In genomic region chr16:54160252-54160860, GRCh38 we compare ENCODE assay signal across 34 cellular contexts.
"Had no signal": no experiment of that assay in that cellular context is flagged by ENCODE, and none has a peak within 500 bp of the region (broad histone marks: within the 10 kb centered on the region; RNA-seq: fewer than 3 reads in every experiment).

No MANE protein-coding gene starts in this region.

- H3K9ac ChIP-seq: KMS-11 had no signal

- H3K27me3 ChIP-seq: MG63 had no signal

- H3K4me2 ChIP-seq: KMS-11 had no signal

- H3K27ac ChIP-seq: KMS-11 had no signal

- DNase-seq: Karpas-422, Kasumi-1, MM.1S, MV-4-11, NCI-H1048, NCI-H1092, NCI-H1092 treated with DMSO at 0.1 percent for 48 hours, NCI-H1105, NCI-H1105 treated with DMSO at 0.1 percent for 48 hours, NCI-H1417, NCI-H1417 treated with DMSO at 0.1 percent for 48 hours, NCI-H1436, NCI-H1436 treated with DMSO at 0.1 percent for 48 hours, NCI-H146, NCI-H1694, NCI-H1694 treated with DMSO at 0.1 percent for 48 hours, NCI-H187, NCI-H187 treated with DMSO at 0.1 percent for 48 hours, NCI-H1930, NCI-H2029, NCI-H2029 treated with DMSO at 0.1 percent for 48 hours, NCI-H2081, NCI-H2081 treated with DMSO at 0.1 percent for 48 hours, NCI-H2107, NCI-H2171, NCI-H2171 treated with DMSO at 0.1 percent for 48 hours, NCI-H2227 treated with DMSO at 0.1 percent for 48 hours, NCI-H226, NCI-H345, NCI-H446, NCI-H446 treated with DMSO at 0.1 percent for 48 hours, NCI-H510A had no signal

- H3K4me3 ChIP-seq: MG63 had no signal

- H3K36me3 ChIP-seq: MG63 had no signal
